16 cellular contexts compared by ENCODE assay signal in genomic region chr2:172252154-172252553, GRCh38.
DNase-seq lines count a peak whose midpoint lies in the region; ATAC-seq, FAIRE-seq and TF ChIP-seq lines count a peak whose summit lies in the region.
"Had no signal": no experiment of that assay in that cellular context is flagged by ENCODE, and none has a peak within 500 bp of the region (broad histone marks: within the 10 kb centered on the region; RNA-seq: fewer than 3 reads in every experiment).

No MANE protein-coding gene starts in this region.

- peak; percentile 8 for DNase-seq in RPMI8226
- DNase-seq in osteoblast (ENCODE audit: insufficient read length, low spot score, missing footprints) = no peak
- DNase-seq in tibial artery = no peak
- no peak for DNase-seq in D721Med (ENCODE audit: insufficient read length, low spot score)
- no peak for DNase-seq in kidney tubule cell (ENCODE audit: low spot score)
- no peak for DNase-seq in GM19238 (ENCODE audit: insufficient read length, low spot score)
- DNase-seq: activated T-cell treated with anti-CD3 and anti-CD28 coated beads, Interleukin-2, amount 50 U/mL, for 24 hours; amygdala; endodermal cell; HCEC 1CT; NCI-H1436; NCI-H524 treated with DMSO at 0.1 percent for 48 hours; SJCRH30; stimulated activated CD4-positive, alpha-beta T cell treated with anti-CD3 and anti-CD28 coated beads, Interleukin-12 subunit alpha, Interleukin-12 subunit beta, amount 100 ng/mL, for 4 hours had no signal

- H3K9ac ChIP-seq in BLaER1 treated with 17β-estradiol and CSF1 and Interleukin-3, amounts not matched to agents 10 nM and 100 nM = no peak overlapping the region

- TF ChIP-seq CTCF in gastroesophageal sphincter (IDR thresholded peaks at IDR 0.05) (no peak), osteoblast (IDR thresholded peaks at IDR 0.05; ENCODE audit: extremely low read depth, low read depth, low read length) (no peak), tibial artery (IDR thresholded peaks at IDR 0.05) (no peak), D721Med (IDR thresholded peaks at IDR 0.05; ENCODE audit: insufficient read depth, missing control alignments) (no peak)

- FAIRE-seq in D721Med (lab: Jason Lieb, UNC) = no peak

- intact Hi-C loops in tibial artery (cut with DNase I; ENCODE audit: low total_unique reads) = no loop called here

- H3K79me2 ChIP-seq in osteoblast (ENCODE audit: insufficient read depth, low read length) = no peaks in the 10 kb centered on the region

- H3K36me3 ChIP-seq in BLaER1 treated with 17β-estradiol and CSF1 and Interleukin-3, amounts not matched to agents 10 nM and 100 nM = no peaks in the 10 kb centered on the region
- no peaks in the 10 kb centered on the region for H3K36me3 ChIP-seq in gastroesophageal sphincter
- H3K36me3 ChIP-seq in osteoblast (ENCODE audit: insufficient read depth, low read length) = no peaks in the 10 kb centered on the region
- no peaks in the 10 kb centered on the region for H3K36me3 ChIP-seq in tibial artery
- H3K36me3 ChIP-seq: SJCRH30 had no signal

- no peak overlapping the region for H3K4me3 ChIP-seq in BLaER1 treated with 17β-estradiol and CSF1 and Interleukin-3, amounts not matched to agents 10 nM and 100 nM
- H3K4me3 ChIP-seq in gastroesophageal sphincter (no peak overlapping the region), osteoblast (ENCODE audit: insufficient read depth, low read length) (no peak overlapping the region), tibial artery (no peak overlapping the region)
- H3K4me3 ChIP-seq: SJCRH30 had no signal

- peaks cover 16 to 54% (median 31%) of the 10 kb centered on the region in 10 experiments; a peak in 19 of 20 replicates for H3K4me1 ChIP-seq in BLaER1 treated with 17β-estradiol and CSF1 and Interleukin-3, amounts not matched to agents 10 nM and 100 nM
- H3K4me1 ChIP-seq in gastroesophageal sphincter = no peaks in the 10 kb centered on the region
- H3K4me1 ChIP-seq in osteoblast (ENCODE audit: insufficient read depth, low read length) = peaks cover 52% of the 10 kb centered on the region
- H3K4me1 ChIP-seq in tibial artery = peaks cover 0 to 5% (median 2%) of the 10 kb centered on the region in 4 donors

- H2AFZ ChIP-seq in osteoblast (ENCODE audit: low read length) = no peak overlapping the region

- TF ChIP-seq POLR2A in gastroesophageal sphincter (IDR thresholded peaks at IDR 0.05) = no peak

- no peaks in the 10 kb centered on the region for H4K20me1 ChIP-seq in BLaER1 treated with 17β-estradiol and CSF1 and Interleukin-3, amounts not matched to agents 10 nM and 100 nM
- no peaks in the 10 kb centered on the region for H4K20me1 ChIP-seq in osteoblast (ENCODE audit: insufficient read depth, low read length)

- peak overlapping the region in 2 of 11 experiments; percentile 42 to 51; a peak in 3 of 22 replicates for H3K27ac ChIP-seq in BLaER1 treated with 17β-estradiol and CSF1 and Interleukin-3, amounts not matched to agents 10 nM and 100 nM
- H3K27ac ChIP-seq in gastroesophageal sphincter (peak overlapping the region in 3 of 4 donors; percentile 16 to 51 (median 42)), osteoblast (ENCODE audit: low read depth, low read length) (peak overlapping the region; percentile 79), tibial artery (no peak overlapping the region)

- ATAC-seq in gastroesophageal sphincter = peak; percentile 36

- no peaks in the 10 kb centered on the region for H3K27me3 ChIP-seq in BLaER1 treated with 17β-estradiol and CSF1 and Interleukin-3, amounts not matched to agents 10 nM and 100 nM
- H3K27me3 ChIP-seq in gastroesophageal sphincter (no peaks in the 10 kb centered on the region), osteoblast (ENCODE audit: insufficient read depth, low read length) (no peaks in the 10 kb centered on the region), tibial artery (no peaks in the 10 kb centered on the region)
- H3K27me3 ChIP-seq: SJCRH30 had no signal

- no peak for TF ChIP-seq EP300 in gastroesophageal sphincter (IDR thresholded peaks at IDR 0.05)

- peak overlapping the region in 10 of 11 experiments; percentile 30 to 72 (median 49); a peak in 17 of 22 replicates for H3K4me2 ChIP-seq in BLaER1 treated with 17β-estradiol and CSF1 and Interleukin-3, amounts not matched to agents 10 nM and 100 nM
- H3K4me2 ChIP-seq in osteoblast (ENCODE audit: insufficient read depth, low read length) = no peak overlapping the region

- peaks cover 0 to 32% (median 6%) of the 10 kb centered on the region in 11 experiments; a peak in 12 of 22 replicates for H3K9me3 ChIP-seq in BLaER1 treated with 17β-estradiol and CSF1 and Interleukin-3, amounts not matched to agents 10 nM and 100 nM (replicated peaks in 1 of 11)
- H3K9me3 ChIP-seq in gastroesophageal sphincter (no peaks in the 10 kb centered on the region), osteoblast (ENCODE audit: low read depth, low read length) (no peaks in the 10 kb centered on the region), tibial artery (no peaks in the 10 kb centered on the region)
- H3K9me3 ChIP-seq: SJCRH30 had no signal

- 80% methylated on average over 1 of the region's 12 CpGs; no CpG with 5 or more reads in 1 of the 2 donors for WGBS in gastroesophageal sphincter (ENCODE audit: low coverage in 1 of 2), 2 donors

Comparison
In these comparisons a context has a peak if more than half of its experiments do, and no peak if none do; other contexts are left out.
1. H3K27ac ChIP-seq: peak in gastroesophageal sphincter (3 of 4) and osteoblast (single experiment); none in tibial artery (0 of 2).